25 cellular contexts compared by ENCODE assay signal in the genomic region with DNA sequence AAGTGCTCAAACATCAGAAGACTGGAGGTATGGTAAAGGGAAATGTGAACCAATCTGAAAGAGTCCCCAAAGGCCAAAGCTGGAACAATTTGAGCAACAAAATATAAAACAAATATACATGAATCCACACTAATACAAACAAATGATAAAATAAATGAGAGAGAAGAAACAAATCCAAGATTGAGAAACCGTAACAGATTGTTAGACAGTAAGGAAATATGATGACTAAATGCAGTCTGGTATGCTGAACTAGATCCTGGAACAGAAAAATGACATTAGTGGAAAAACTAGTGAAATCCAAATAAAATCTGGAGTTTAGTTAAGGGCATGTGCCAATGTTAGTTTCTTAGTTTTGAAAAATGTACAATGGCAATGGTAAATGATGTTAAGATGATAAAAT.
"Had no signal": no experiment of that assay in that cellular context is flagged by ENCODE, and none has a peak within 500 bp of the region (broad histone marks: within the 10 kb centered on the region; RNA-seq: fewer than 3 reads in every experiment).

No MANE protein-coding gene starts in this region.

- H3K27me3 Mint-ChIP-seq: activated B cell treated with CpG ODN at 0.5 μM for 24 hours; activated naive CD8-positive, alpha-beta T cell treated with anti-CD3 and anti-CD28 coated beads, Interleukin-2, amount 10 ng/mL, durations not matched to agents 7 days and 5 days; brain; effector memory CD8-positive, alpha-beta T cell; naive thymus-derived CD8-positive, alpha-beta T cell had no signal

- H3K4me3 Mint-ChIP-seq: activated B cell treated with CpG ODN at 0.5 μM for 24 hours; activated naive CD8-positive, alpha-beta T cell treated with anti-CD3 and anti-CD28 coated beads, Interleukin-2, amount 10 ng/mL, durations not matched to agents 7 days and 5 days; activated T-cell treated with anti-CD3 and anti-CD28 coated beads, Interleukin-2, amount 50 U/mL, for 4 hours; brain; effector memory CD8-positive, alpha-beta T cell; immature natural killer cell; mesothelial cell of epicardium; naive thymus-derived CD8-positive, alpha-beta T cell; neural progenitor cell had no signal

- ATAC-seq: activated T-cell treated with anti-CD3 and anti-CD28 coated beads, Interleukin-2, amount 50 U/mL, for 4 hours; effector memory CD8-positive, alpha-beta T cell; esophagus mucosa; naive thymus-derived CD8-positive, alpha-beta T cell had no signal

- H3K27me3 ChIP-seq: dorsolateral prefrontal cortex, hepatocyte, neural progenitor cell, spleen, upper lobe of left lung had no signal

- H3K4me3 ChIP-seq: dorsolateral prefrontal cortex, hepatocyte, left ventricle myocardium inferior, neural progenitor cell, spleen, upper lobe of left lung had no signal

- H3K27ac ChIP-seq: dorsolateral prefrontal cortex, hepatocyte, left ventricle myocardium inferior, neural progenitor cell, spleen, upper lobe of left lung had no signal

- H3K4me1 Mint-ChIP-seq: mesothelial cell of epicardium had no signal

- H3K9me3 Mint-ChIP-seq: activated B cell treated with CpG ODN at 0.5 μM for 24 hours; activated T-cell treated with anti-CD3 and anti-CD28 coated beads, Interleukin-2, amount 50 U/mL, for 4 hours; immature natural killer cell; mesothelial cell of epicardium; naive thymus-derived CD8-positive, alpha-beta T cell had no signal

- H3K27ac Mint-ChIP-seq: activated B cell treated with CpG ODN at 0.5 μM for 24 hours; activated naive CD8-positive, alpha-beta T cell treated with anti-CD3 and anti-CD28 coated beads, Interleukin-2, amount 10 ng/mL, durations not matched to agents 7 days and 5 days; activated T-helper 2 cell treated with anti-CD3 and anti-CD28 coated beads, Interferon-gamma antibody, Interleukin-2, Interleukin-4, amounts not matched to agents 10 μg/mL and 5 μg/mL and 100 μg/mL, durations not matched to agents 14 hours and 24 hours and 36 hours; brain; immature natural killer cell; mesothelial cell of epicardium; naive thymus-derived CD8-positive, alpha-beta T cell; neural progenitor cell had no signal

- H3K9me3 ChIP-seq: left ventricle myocardium inferior, spleen, upper lobe of left lung had no signal

- DNase-seq: activated B cell treated with CpG ODN at 0.5 μM for 24 hours; activated CD4-positive, alpha-beta T cell treated with anti-CD3 and anti-CD28 coated beads for 4 hours; activated CD4-positive, alpha-beta T cell treated with anti-CD3 and anti-CD28 coated beads, Interleukin-2, amount 50 U/mL, for 48 hours; activated CD8-positive, alpha-beta memory T cell treated with anti-CD3 and anti-CD28 coated beads, Interleukin-2, amount 50 U/mL, for 48 hours; activated naive CD4-positive, alpha-beta T cell treated with Interleukin-2 at 50 U/mL for 16 hours; activated naive CD8-positive, alpha-beta T cell treated with anti-CD3 and anti-CD28 coated beads, Interleukin-2, amount 10 ng/mL, durations not matched to agents 7 days and 5 days; activated T-cell treated with anti-CD3 and anti-CD28 coated beads, Interleukin-2, amount 50 U/mL, for 4 hours; dorsolateral prefrontal cortex; effector memory CD8-positive, alpha-beta T cell; glutamatergic neuron; immature natural killer cell; kidney glomerular epithelial cell; left ventricle myocardium inferior; naive thymus-derived CD8-positive, alpha-beta T cell; stimulated activated CD4-positive, alpha-beta T cell treated with anti-CD3 and anti-CD28 coated beads, Interleukin-4, amount 100 ng/mL, for 1 hour; stimulated activated naive CD4-positive, alpha-beta T cell; T1000 had no signal
